In genomic region chr20:46120136-46120535, GRCh38 we compare ENCODE assay signal across 1 cellular context.
A peak's percentile ranks its signal among the peaks of the same experiment; 100 is the strongest.
TF ChIP-seq lines count a peak whose summit lies in the region.

No MANE protein-coding gene starts in this region.

TF ChIP-seq in K562, 482 proteins besides CTCF, POLR2A, EP300 and RAD21 (continued from another document):
- TF ChIP-seq ZNF592 (IDR thresholded peaks at IDR 0.05), result no peak
- TF ChIP-seq CBX8 (IDR thresholded peaks at IDR 0.05; ENCODE audit: borderline replicate concordance, extremely low read depth, low read depth, low read length, poor library complexity, severe bottlenecking), result no peak
- TF ChIP-seq BCOR (IDR thresholded peaks at IDR 0.05), result peak; percentile 38
- TF ChIP-seq RBM25 (IDR thresholded peaks at IDR 0.05; ENCODE audit: low read depth, low read length, severe bottlenecking), result peak; percentile 89
